In the genomic region with DNA sequence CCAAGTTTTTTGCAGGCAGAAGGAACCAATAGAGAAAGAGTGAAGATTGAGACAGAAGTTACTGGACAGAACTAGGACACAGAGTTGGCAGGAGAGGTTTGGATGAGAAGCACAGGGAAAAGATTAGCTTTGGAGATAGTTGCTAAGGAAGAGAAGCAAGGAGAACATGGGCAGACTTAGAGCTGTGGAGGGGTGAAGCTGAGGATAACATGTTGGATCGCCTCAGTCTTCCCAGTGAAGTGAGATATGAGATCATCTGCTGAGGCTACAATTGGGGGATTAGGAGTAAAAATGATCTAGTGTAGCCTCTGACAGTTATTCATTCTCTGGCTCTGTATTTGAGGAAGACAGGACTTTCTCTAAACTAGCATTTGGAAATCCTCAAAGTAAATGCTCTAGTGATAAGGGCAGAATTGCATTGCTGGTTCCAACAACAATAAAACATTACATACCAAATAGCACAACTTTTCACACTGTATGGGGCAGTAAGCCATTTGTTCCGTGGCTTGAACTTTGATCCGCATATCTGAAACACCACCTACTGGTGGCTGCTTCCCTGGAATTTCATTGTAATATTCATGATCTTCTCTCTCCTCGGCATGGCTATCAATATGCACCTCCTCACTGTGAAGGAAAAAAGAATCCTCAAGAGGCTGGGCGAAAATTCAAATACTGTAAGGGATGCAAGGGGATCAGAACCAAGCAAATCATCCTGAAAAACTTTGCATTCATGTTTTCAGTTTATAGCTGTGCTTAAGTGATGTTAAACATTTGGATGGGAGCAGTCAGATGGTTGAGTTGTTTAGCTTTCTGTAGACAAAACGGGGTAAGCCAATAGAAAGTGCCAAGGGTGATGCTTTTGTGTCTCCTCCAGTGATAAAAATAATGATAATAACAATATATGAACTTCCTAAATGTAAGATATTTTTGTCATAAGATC, we compare ENCODE assay signal across 8 cellular contexts. TPM values are rescaled to one million over a fixed set of nuclear protein-coding genes. Genes with fewer than 3 reads are reported as not detected.
DNase-seq lines count a peak whose midpoint lies in the region; ATAC-seq and TF ChIP-seq lines count a peak whose summit lies in the region.

No MANE protein-coding gene starts in this region.

- peak; percentile 65 for DNase-seq in Caki2 (ENCODE audit: low read depth)
- DNase-seq in M059J (ENCODE audit: low read depth), result peak; percentile 53
- peak; percentile 70 to 81 for DNase-seq in cardiac fibroblast (ENCODE audit: low read depth in 2 of 2)
- DNase-seq in midbrain (lab: John Stamatoyannopoulos, UW), result peak; percentile 15
- DNase-seq in stimulated activated CD4-positive, alpha-beta T cell treated with anti-CD3 and anti-CD28 coated beads, Interleukin-4, amount 100 ng/mL, for 1 hour, result no peak
- no peak for DNase-seq in natural killer cell treated with Interleukin-12 subunit alpha and Interleukin-12 subunit beta and Interleukin-15 and Interleukin-18, amount 100 ng/mL, for 72 hours (ENCODE audit: low spot score)

- no peak overlapping the region for H3K27ac Mint-ChIP-seq in natural killer cell treated with Interleukin-12 subunit alpha and Interleukin-12 subunit beta and Interleukin-15 and Interleukin-18, amount 100 ng/mL, for 72 hours

- H3K9me3 Mint-ChIP-seq in natural killer cell treated with Interleukin-12 subunit alpha and Interleukin-12 subunit beta and Interleukin-15 and Interleukin-18, amount 100 ng/mL, for 72 hours, result no peaks in the 10 kb centered on the region

- peaks cover 0 to 7% of the 10 kb centered on the region in 2 donors for H3K4me1 Mint-ChIP-seq in natural killer cell treated with Interleukin-12 subunit alpha and Interleukin-12 subunit beta and Interleukin-15 and Interleukin-18, amount 100 ng/mL, for 72 hours (ENCODE audit: low read depth in 2 of 2)

- no peak overlapping the region for H3K4me3 Mint-ChIP-seq in natural killer cell treated with Interleukin-12 subunit alpha and Interleukin-12 subunit beta and Interleukin-15 and Interleukin-18, amount 100 ng/mL, for 72 hours

- H3K27me3 Mint-ChIP-seq in natural killer cell treated with Interleukin-12 subunit alpha and Interleukin-12 subunit beta and Interleukin-15 and Interleukin-18, amount 100 ng/mL, for 72 hours, result peaks cover 17% of the 10 kb centered on the region in 2 donors

- in situ Hi-C loops in Caki2 (cut with HindIII; ENCODE audit: low pct_unique_long_range_greater_than_20kb, low sequenced_read_pairs), result no loop called here

- peak; percentile 66 for TF ChIP-seq CTCF in cardiac fibroblast (IDR thresholded peaks at IDR 0.05; ENCODE audit: low read depth, low read length)

- ATAC-seq in natural killer cell treated with Interleukin-12 subunit alpha and Interleukin-12 subunit beta and Interleukin-15 and Interleukin-18, amount 100 ng/mL, for 72 hours, result no peak
- ATAC-seq in HG03432 (IDR thresholded peaks at IDR 0.05; ENCODE audit: unreplicated experiment), result no peak
- no peak for ATAC-seq in GM21576 (IDR thresholded peaks at IDR 0.05; ENCODE audit: unreplicated experiment)

- no peaks in the 10 kb centered on the region for H3K36me3 Mint-ChIP-seq in natural killer cell treated with Interleukin-12 subunit alpha and Interleukin-12 subunit beta and Interleukin-15 and Interleukin-18, amount 100 ng/mL, for 72 hours

- no peak overlapping the region for H3K4me3 ChIP-seq in cardiac fibroblast (replicated peaks in 1 of 2; ENCODE audit: low read depth in 2 of 2, low read length in 2 of 2)

RNA-seq across cellular contexts. Expression of a gene that starts 22.2 kb away (rescaled TPM):
- total RNA-seq in Caki2 (2014; rRNA removed; shearing (Covaris generic); ENCODE audit: low replicate concordance), result 165 and 200 TPM in 2 replicates
- total RNA-seq in M059J (2014; rRNA removed; shearing (Covaris generic)), result 210 and 283 TPM in 2 replicates
- 10 to 100 TPM; 46.6 to 73.2 TPM for total RNA-seq in natural killer cell treated with Interleukin-12 subunit alpha and Interleukin-12 subunit beta and Interleukin-15 and Interleukin-18, amount 100 ng/mL, for 72 hours

RNA-seq across cellular contexts. Expression of a gene that starts 44.9 kb away (rescaled TPM):
- 2.2 and 5.2 TPM in 2 replicates for total RNA-seq in Caki2 (2014; rRNA removed; shearing (Covaris generic); ENCODE audit: low replicate concordance)
- total RNA-seq in M059J (2014; rRNA removed; shearing (Covaris generic)), result 16.5 and 19.2 TPM in 2 replicates
- total RNA-seq in natural killer cell treated with Interleukin-12 subunit alpha and Interleukin-12 subunit beta and Interleukin-15 and Interleukin-18, amount 100 ng/mL, for 72 hours, result 10 to 100 TPM; 16.8 to 42.7 TPM

Comparison
In these comparisons a context has a peak if more than half of its experiments do, and no peak if none do; other contexts are left out.
1. DNase-seq: peak in Caki2 (single experiment), M059J (single experiment), cardiac fibroblast (2 of 2) and midbrain (single experiment); none in stimulated activated CD4-positive, alpha-beta T cell treated with anti-CD3 and anti-CD28 coated beads, Interleukin-4, amount 100 ng/mL, for 1 hour (single experiment) and natural killer cell treated with Interleukin-12 subunit alpha and Interleukin-12 subunit beta and Interleukin-15 and Interleukin-18, amount 100 ng/mL, for 72 hours (single experiment).